Comparison of ENCODE assay signal across 18 cellular contexts in the genomic region with DNA sequence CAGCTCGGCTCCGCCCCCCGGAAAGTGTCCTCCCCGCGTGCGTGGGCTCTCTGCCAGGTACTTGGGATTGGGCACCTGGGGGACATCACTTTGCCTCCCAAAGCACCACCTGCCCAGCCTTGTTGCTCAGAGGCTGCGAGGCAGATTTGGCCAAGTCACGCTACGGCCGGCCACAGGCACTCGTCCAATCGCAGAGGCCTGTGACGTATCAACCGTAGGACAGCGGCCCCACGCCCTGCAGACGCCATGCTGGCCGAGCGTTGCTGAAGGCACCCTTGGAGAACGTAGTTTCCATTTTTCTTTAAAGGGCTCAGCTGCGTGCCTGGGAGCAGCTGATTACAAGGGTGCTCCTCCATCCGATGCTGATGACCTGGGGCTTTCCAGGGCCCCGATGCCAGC. TPM values are rescaled to one million over a fixed set of nuclear protein-coding genes. Genes with fewer than 3 reads are reported as not detected.
DNase-seq lines count a peak whose midpoint lies in the region; ATAC-seq, FAIRE-seq and TF ChIP-seq lines count a peak whose summit lies in the region.
"Had no signal": no experiment of that assay in that cellular context is flagged by ENCODE, and none has a peak within 500 bp of the region (broad histone marks: within the 10 kb centered on the region; RNA-seq: fewer than 3 reads in every experiment).

No MANE protein-coding gene starts in this region.

- H3K4me3 Mint-ChIP-seq in chondrocyte (ENCODE audit: unreplicated experiment): no peak overlapping the region
- no peak overlapping the region for H3K4me3 Mint-ChIP-seq in activated CD8-positive, alpha-beta T cell treated with anti-CD3 and anti-CD28 coated beads, Interleukin-2, amount 10 ng/mL, durations not matched to agents 7 days and 5 days
- H3K4me3 Mint-ChIP-seq: GM23338; mesothelial cell of epicardium; stimulated activated effector memory CD8-positive, alpha-beta T cell treated with anti-CD3 and anti-CD28 coated beads, Interleukin-12 subunit alpha, Interleukin-12 subunit beta, amount 100 ng/mL, for 72 hours; type B pancreatic cell had no signal

- no peaks in the 10 kb centered on the region for H3K36me3 Mint-ChIP-seq in chondrocyte (ENCODE audit: low read depth)
- no peaks in the 10 kb centered on the region for H3K36me3 Mint-ChIP-seq in activated CD8-positive, alpha-beta T cell treated with anti-CD3 and anti-CD28 coated beads, Interleukin-2, amount 10 ng/mL, durations not matched to agents 7 days and 5 days (ENCODE audit: low read depth)
- H3K36me3 Mint-ChIP-seq: mesothelial cell of epicardium; stimulated activated effector memory CD8-positive, alpha-beta T cell treated with anti-CD3 and anti-CD28 coated beads, Interleukin-12 subunit alpha, Interleukin-12 subunit beta, amount 100 ng/mL, for 72 hours; type B pancreatic cell had no signal

- CTCF ChIA-PET in activated CD8-positive, alpha-beta T cell treated with anti-CD3 and anti-CD28 coated beads, Interleukin-2, amount 10 ng/mL, durations not matched to agents 7 days and 5 days (lab: Charles Lee): no interaction called here

- POLR2A ChIA-PET in activated CD8-positive, alpha-beta T cell treated with anti-CD3 and anti-CD28 coated beads, Interleukin-2, amount 10 ng/mL, durations not matched to agents 7 days and 5 days (lab: Charles Lee): no interaction called here

- no peak for ATAC-seq in HG02610 (IDR thresholded peaks at IDR 0.05; ENCODE audit: unreplicated experiment)
- no peak for ATAC-seq in activated CD8-positive, alpha-beta T cell treated with anti-CD3 and anti-CD28 coated beads, Interleukin-2, amount 10 ng/mL, durations not matched to agents 7 days and 5 days
- ATAC-seq: GM23338 had no signal

- H3K4me3 ChIP-seq in HFF-Myc (replicated peaks; ENCODE audit: low read depth, low read length): 0 out of 2 replicates have a peak overlapping the region, but pooled peaks have one; percentile 7
- H3K4me3 ChIP-seq: GM23338, skin epidermis had no signal

- peaks cover 5% of the 10 kb centered on the region for H3K9me3 Mint-ChIP-seq in chondrocyte (ENCODE audit: low read depth)
- H3K9me3 Mint-ChIP-seq in activated CD8-positive, alpha-beta T cell treated with anti-CD3 and anti-CD28 coated beads, Interleukin-2, amount 10 ng/mL, durations not matched to agents 7 days and 5 days (ENCODE audit: insufficient read depth): no peaks in the 10 kb centered on the region
- H3K9me3 Mint-ChIP-seq: GM23338; stimulated activated effector memory CD8-positive, alpha-beta T cell treated with anti-CD3 and anti-CD28 coated beads, Interleukin-12 subunit alpha, Interleukin-12 subunit beta, amount 100 ng/mL, for 72 hours; type B pancreatic cell had no signal

- FAIRE-seq in D721Med (lab: Jason Lieb, UNC): no peak

- no peaks in the 10 kb centered on the region for H3K4me1 Mint-ChIP-seq in chondrocyte (ENCODE audit: low read depth)
- peaks cover 20% of the 10 kb centered on the region for H3K4me1 Mint-ChIP-seq in activated CD8-positive, alpha-beta T cell treated with anti-CD3 and anti-CD28 coated beads, Interleukin-2, amount 10 ng/mL, durations not matched to agents 7 days and 5 days (ENCODE audit: low read depth)

- H3K27ac Mint-ChIP-seq in chondrocyte (ENCODE audit: unreplicated experiment): no peak overlapping the region
- H3K27ac Mint-ChIP-seq in activated CD8-positive, alpha-beta T cell treated with anti-CD3 and anti-CD28 coated beads, Interleukin-2, amount 10 ng/mL, durations not matched to agents 7 days and 5 days: no peak overlapping the region
- H3K27ac Mint-ChIP-seq: GM23338; mesothelial cell of epicardium; stimulated activated effector memory CD8-positive, alpha-beta T cell treated with anti-CD3 and anti-CD28 coated beads, Interleukin-12 subunit alpha, Interleukin-12 subunit beta, amount 100 ng/mL, for 72 hours; type B pancreatic cell had no signal

- TF ChIP-seq CTCF in HFF-Myc (IDR thresholded peaks at IDR 0.05; ENCODE audit: low read depth, low read length, missing control alignments): no peak
- no peak for TF ChIP-seq CTCF in chondrocyte (IDR thresholded peaks at IDR 0.05)
- no peak for TF ChIP-seq CTCF in D721Med (IDR thresholded peaks at IDR 0.05; ENCODE audit: insufficient read depth, missing control alignments)

- peaks cover 62% of the 10 kb centered on the region for H3K27me3 Mint-ChIP-seq in chondrocyte (ENCODE audit: low read depth)
- H3K27me3 Mint-ChIP-seq in activated CD8-positive, alpha-beta T cell treated with anti-CD3 and anti-CD28 coated beads, Interleukin-2, amount 10 ng/mL, durations not matched to agents 7 days and 5 days (ENCODE audit: low read depth): peaks cover 41% of the 10 kb centered on the region

- DNase-seq in AML-193 (lab: John Stamatoyannopoulos, UW) (peak; percentile 47 to 49), HFF-Myc (ENCODE audit: extremely low read depth, low read depth) (no peak), NCI-H345 (lab: John Stamatoyannopoulos, UW) (peak; percentile 95), chondrocyte (ENCODE audit: low spot score) (peak; percentile 79), D721Med (ENCODE audit: insufficient read length, low spot score) (no peak)
- DNase-seq in activated CD4-positive, alpha-beta T cell treated with anti-CD3 and anti-CD28 coated beads for 48 hours: no peak
- no peak for DNase-seq in activated CD8-positive, alpha-beta T cell treated with anti-CD3 and anti-CD28 coated beads, Interleukin-2, amount 10 ng/mL, durations not matched to agents 7 days and 5 days
- DNase-seq: aorta, cortex of kidney, islet precursor cell, NCI-H187 treated with DMSO at 0.1 percent for 48 hours had no signal

RNA-seq across cellular contexts. Expression of a gene that starts 3.1 kb away (rescaled TPM):
- total RNA-seq in chondrocyte: 0.10 TPM in 1 of 3 replicates, not detected in the others
- under 1 TPM; 0.13 to 0.21 TPM for total RNA-seq in activated CD8-positive, alpha-beta T cell treated with anti-CD3 and anti-CD28 coated beads, Interleukin-2, amount 10 ng/mL, durations not matched to agents 7 days and 5 days
- total RNA-seq: aorta, epithelial cell of proximal tubule had no signal

Comparison
In these comparisons a context has a peak if more than half of its experiments do, and no peak if none do; other contexts are left out.
1. DNase-seq: peak in AML-193 (2 of 2), NCI-H345 (single experiment) and chondrocyte (single experiment); none in HFF-Myc (single experiment), activated CD4-positive, alpha-beta T cell treated with anti-CD3 and anti-CD28 coated beads for 48 hours (single experiment), D721Med (single experiment) and activated CD8-positive, alpha-beta T cell treated with anti-CD3 and anti-CD28 coated beads, Interleukin-2, amount 10 ng/mL, durations not matched to agents 7 days and 5 days (single experiment).